Comparison of ENCODE assay signal across 36 cellular contexts in genomic region chr4:152860057-152860456, GRCh38.
DNase-seq lines count a peak whose midpoint lies in the region; FAIRE-seq and TF ChIP-seq lines count a peak whose summit lies in the region.
"Had no signal": no experiment of that assay in that cellular context is flagged by ENCODE, and none has a peak within 500 bp of the region (broad histone marks: within the 10 kb centered on the region; RNA-seq: fewer than 3 reads in every experiment).

No MANE protein-coding gene starts in this region.

- no peak for TF ChIP-seq CTCF in H1 (IDR thresholded peaks at IDR 0.05; ENCODE audit: control extremely low read depth in 1 of 3, insufficient read depth in 1 of 3, low read depth in 1 of 3, low read length in 3 of 3)
- no peak for TF ChIP-seq CTCF in GM13976 (IDR thresholded peaks at IDR 0.05; ENCODE audit: borderline replicate concordance, control extremely low read depth, extremely low read depth, insufficient read depth, missing control alignments)
- TF ChIP-seq CTCF in vagina (IDR thresholded peaks at IDR 0.05) = no peak

- no peak overlapping the region for H3K4me2 ChIP-seq in H1 (ENCODE audit: insufficient read depth in 1 of 2, low read depth in 2 of 2, low read length in 2 of 2)
- no peak overlapping the region for H3K4me2 ChIP-seq in neuronal stem cell (ENCODE audit: insufficient read depth, low read length, poor library complexity, severe bottlenecking)
- H3K4me2 ChIP-seq: KMS-11 had no signal

- TF ChIP-seq EP300 in H1 (IDR thresholded peaks at IDR 0.05; ENCODE audit: borderline replicate concordance in 1 of 2, low read depth in 2 of 2, low read length in 2 of 2) = no peak

- FAIRE-seq in H1 (lab: Jason Lieb, UNC) = peak; percentile 13
- FAIRE-seq: kidney had no signal

- no peak overlapping the region for H4K91ac ChIP-seq in H1 (replicated peaks; ENCODE audit: insufficient read length, low read length)
- no peak overlapping the region for H4K91ac ChIP-seq in neuronal stem cell (ENCODE audit: low read depth, low read length, poor library complexity)

- TF ChIP-seq POLR2A in H1 (IDR thresholded peaks at IDR 0.05; ENCODE audit: control extremely low read depth in 1 of 2, low read depth in 2 of 2, low read length in 2 of 2) = no peak
- no peak for TF ChIP-seq POLR2A in vagina (IDR thresholded peaks at IDR 0.05)

- H3K9ac ChIP-seq in H1 (replicated peaks in 1 of 4; ENCODE audit: extremely low read depth in 1 of 4, low read depth in 3 of 4, low read length in 3 of 4) (no peak overlapping the region), neuronal stem cell (ENCODE audit: low read depth, low read length, poor library complexity) (no peak overlapping the region)
- H3K9ac ChIP-seq: KMS-11 had no signal

- CTCF ChIA-PET in H1 (lab: Charles Lee; ENCODE audit: partially characterized antibody) = no interaction called here

- peaks cover 0 to 9% of the 10 kb centered on the region in 2 experiments; a peak in 1 of 4 replicates for H3K79me2 ChIP-seq in H1 (ENCODE audit: control insufficient read depth in 1 of 2, insufficient read depth in 2 of 2, low read length in 2 of 2)

- DNase-seq in EH (ENCODE audit: low read depth) (peak; percentile 36), NCI-H226 (peak; percentile 22), H1 (ENCODE audit: low read depth in 1 of 2, low spot score in 2 of 2) (no peak), left kidney (ENCODE audit: low read depth, low spot score) (peak; percentile 30), GM13976 (ENCODE audit: low spot score) (no peak), neuronal stem cell (ENCODE audit: low spot score) (no peak), vagina (ENCODE audit: extremely low spot score in 2 of 2) (no peak)
- DNase-seq in stimulated activated CD4-positive, alpha-beta T cell treated with anti-CD3 and anti-CD28 coated beads, Interleukin-2, amount 100 ng/mL, for 24 hours = no peak
- DNase-seq: activated CD4-positive, alpha-beta T cell treated with anti-CD3 and anti-CD28 coated beads, Interleukin-2, amount 10 ng/mL, durations not matched to agents 24 days and 14 days; activated effector memory CD4-positive, alpha-beta T cell treated with Interleukin-2 at 50 U/mL for 16 hours; activated T-cell treated with anti-CD3 and anti-CD28 coated beads, Interleukin-2, amount 50 U/mL, for 1 hour; anterior cingulate cortex; Caco-2; colonic mucosa; DMS79; effector CD4-positive, alpha-beta T cell; GOT3; hippocampal formation; kidney; lower lobe of right lung; natural killer cell; NCI-H1417 treated with DMSO at 0.1 percent for 48 hours; NCI-H2081; NCI-H345; NCI-H774; occipital lobe; Peyer's patch; SIG-M5; stimulated activated CD4-positive, alpha-beta T cell treated with anti-CD3 and anti-CD28 coated beads, Interleukin-15, amount 100 ng/mL, for 24 hours; substantia nigra; SW 1271; T-helper 9 cell; upper lobe of right lung; WERI-Rb-1 had no signal

- no peak overlapping the region for H4K8ac ChIP-seq in H1 (ENCODE audit: extremely low read depth, insufficient read depth, low read length)
- H4K8ac ChIP-seq in neuronal stem cell (ENCODE audit: low read depth, low read length) = no peak overlapping the region

- no peaks in the 10 kb centered on the region for H3K27me3 ChIP-seq in H1 (replicated peaks in 1 of 4; ENCODE audit: control insufficient read depth in 3 of 4, extremely low read depth in 1 of 4, insufficient read depth in 3 of 4, low read length in 3 of 4)
- no peaks in the 10 kb centered on the region for H3K27me3 ChIP-seq in neuronal stem cell (ENCODE audit: control insufficient read depth in 3 of 3, insufficient read depth in 3 of 3, low read depth in 1 of 3, low read length in 3 of 3)
- no peaks in the 10 kb centered on the region for H3K27me3 ChIP-seq in vagina
- H3K27me3 ChIP-seq: cardiac muscle cell, colonic mucosa, Peyer's patch, upper lobe of right lung had no signal

- H2BK5ac ChIP-seq in H1 (ENCODE audit: low read depth, low read length) (peak overlapping the region; percentile 20; the same call in 1 of the 2 replicates), neuronal stem cell (ENCODE audit: low read length) (no peak overlapping the region)

- H3K14ac ChIP-seq in H1 (ENCODE audit: insufficient read length) (no peak overlapping the region), neuronal stem cell (ENCODE audit: low read length) (no peak overlapping the region)

- H3K18ac ChIP-seq in H1 (ENCODE audit: extremely low read depth, low read length) (no peak overlapping the region), neuronal stem cell (ENCODE audit: low read length) (no peak overlapping the region)

- peak overlapping the region; percentile 14 for H4K5ac ChIP-seq in H1 (ENCODE audit: insufficient read length, low read depth, low read length)

- H2BK15ac ChIP-seq in H1 (ENCODE audit: low read length) (no peak overlapping the region), neuronal stem cell (ENCODE audit: low read length) (no peak overlapping the region)

- H3K9me3 ChIP-seq in H1 (ENCODE audit: insufficient read depth in 2 of 2, low read depth in 1 of 2, low read length in 1 of 2) (no peaks in the 10 kb centered on the region), neuronal stem cell (replicated peaks in 1 of 2; ENCODE audit: control insufficient read depth in 2 of 2, insufficient read depth in 1 of 2, low read depth in 1 of 2, low read length in 2 of 2) (no peaks in the 10 kb centered on the region), vagina (no peaks in the 10 kb centered on the region)
- H3K9me3 ChIP-seq: Caco-2, colonic mucosa, lower lobe of right lung, Peyer's patch, upper lobe of right lung had no signal

- in situ Hi-C loops in GM13976 (cut with MboI; ENCODE audit: low sequenced_read_pairs, unreplicated experiment) = no loop called here

- H3K4me3 ChIP-seq in H1 (ENCODE audit: extremely low read depth in 1 of 4, insufficient read depth in 2 of 4, low read depth in 3 of 4, low read length in 4 of 4) (no peak overlapping the region), neuronal stem cell (ENCODE audit: low read length in 2 of 2) (no peak overlapping the region), vagina (no peak overlapping the region)
- H3K4me3 ChIP-seq: cardiac muscle cell, colonic mucosa, lower lobe of right lung, Peyer's patch, upper lobe of right lung had no signal

- H2BK120ac ChIP-seq in H1 (replicated peaks; ENCODE audit: low read depth, low read length) (no peak overlapping the region), neuronal stem cell (ENCODE audit: low read depth, low read length) (no peak overlapping the region)

- H3K4ac ChIP-seq in H1 (replicated peaks; ENCODE audit: insufficient read length, low read depth, low read length) = no peak overlapping the region
- H3K4ac ChIP-seq in neuronal stem cell (ENCODE audit: low read length) = no peak overlapping the region

- no peaks in the 10 kb centered on the region for H3K23me2 ChIP-seq in H1 (ENCODE audit: low read depth, low read length)

- H3K27ac ChIP-seq in H1 (ENCODE audit: low read depth, low read length) = no peak overlapping the region
- no peak overlapping the region for H3K27ac ChIP-seq in neuronal stem cell (replicated peaks; ENCODE audit: low read length)
- no peak overlapping the region for H3K27ac ChIP-seq in vagina
- H3K27ac ChIP-seq: cardiac muscle cell, colonic mucosa, KMS-11, lower lobe of right lung, Peyer's patch, upper lobe of right lung, WERI-Rb-1 had no signal

- no peaks in the 10 kb centered on the region for H4K20me1 ChIP-seq in H1 (replicated peaks in 1 of 2; ENCODE audit: control insufficient read depth in 1 of 2, insufficient read depth in 2 of 2, low read length in 2 of 2)

- no peak overlapping the region for H2BK12ac ChIP-seq in H1 (ENCODE audit: low read depth, low read length)
- H2BK12ac ChIP-seq in neuronal stem cell (ENCODE audit: low read length) = no peak overlapping the region

- H3K4me1 ChIP-seq in H1 (replicated peaks in 1 of 4; ENCODE audit: control insufficient read depth in 3 of 4, insufficient read depth in 4 of 4, low read length in 3 of 4) (peaks cover 0 to 4% (median 0%) of the 10 kb centered on the region in 4 experiments; a peak in 1 of 7 replicates), neuronal stem cell (ENCODE audit: control insufficient read depth in 2 of 2, insufficient read depth in 1 of 2, low read depth in 1 of 2, low read length in 2 of 2) (no peaks in the 10 kb centered on the region), vagina (no peaks in the 10 kb centered on the region)
- H3K4me1 ChIP-seq: colonic mucosa, Peyer's patch had no signal

- H3K79me1 ChIP-seq in H1 (ENCODE audit: low read depth, low read length) = no peaks in the 10 kb centered on the region
- H3K79me1 ChIP-seq in neuronal stem cell (ENCODE audit: low read depth, low read length) = peaks cover 3% of the 10 kb centered on the region

- intact Hi-C loops in vagina (cut with DNase I) = no loop called here

- no peaks in the 10 kb centered on the region; a peak in 1 of 8 replicates for H3K36me3 ChIP-seq in H1 (ENCODE audit: control insufficient read depth in 2 of 4, insufficient read depth in 4 of 4, low read length in 3 of 4)
- H3K36me3 ChIP-seq in neuronal stem cell (replicated peaks in 1 of 2; ENCODE audit: control insufficient read depth in 2 of 2, insufficient read depth in 2 of 2, low read length in 2 of 2) = peaks cover 0 to 13% of the 10 kb centered on the region in 2 donors
- no peaks in the 10 kb centered on the region for H3K36me3 ChIP-seq in vagina
- H3K36me3 ChIP-seq: cardiac muscle cell, colonic mucosa, lower lobe of right lung had no signal

- H2AFZ ChIP-seq in H1 (ENCODE audit: low read length) (no peak overlapping the region), neuronal stem cell (ENCODE audit: low read length) (no peak overlapping the region)

- no peak for TF ChIP-seq RAD21 in H1 (IDR thresholded peaks at IDR 0.05 in 1 of 2, conservative IDR thresholded peaks at IDR 0.05 in 1 of 2; ENCODE audit: low read depth in 2 of 2, low read length in 2 of 2)

- POLR2A ChIA-PET in H1 (lab: Charles Lee; ENCODE audit: partially characterized antibody) = no interaction called here

- H2AK5ac ChIP-seq in H1 (ENCODE audit: low read depth, low read length) = no peak overlapping the region
- H2AK5ac ChIP-seq in neuronal stem cell (ENCODE audit: low read depth, low read length) = no peak overlapping the region

- no peak overlapping the region for H3K56ac ChIP-seq in H1 (replicated peaks; ENCODE audit: insufficient read length, low read depth, low read length)

- H3K23ac ChIP-seq in H1 (ENCODE audit: insufficient read length) (no peak overlapping the region), neuronal stem cell (ENCODE audit: low read depth, low read length, poor library complexity) (no peak overlapping the region)

- H2BK20ac ChIP-seq in H1 (ENCODE audit: low read length) = no peak overlapping the region

TF ChIP-seq in H1, 55 proteins besides CTCF, POLR2A, EP300 and RAD21:
- TF ChIP-seq RNF2 (IDR thresholded peaks at IDR 0.05; ENCODE audit: borderline replicate concordance, low read depth, low read length, missing control alignments, poor library complexity, severe bottlenecking) (no peak), TEAD4 (IDR thresholded peaks at IDR 0.05; ENCODE audit: low read depth, low read length) (peak; percentile 94)

Comparison
In these comparisons a context has a peak if more than half of its experiments do, and no peak if none do; other contexts are left out.
1. DNase-seq: peak in EH (single experiment), NCI-H226 (single experiment) and left kidney (single experiment); none in H1 (0 of 2), GM13976 (single experiment), stimulated activated CD4-positive, alpha-beta T cell treated with anti-CD3 and anti-CD28 coated beads, Interleukin-2, amount 100 ng/mL, for 24 hours (0 of 2), neuronal stem cell (single experiment) and vagina (0 of 2).